10 cellular contexts compared by ENCODE assay signal in genomic region chr1:244350027-244350426, GRCh38.
A peak's percentile ranks its signal among the peaks of the same experiment; 100 is the strongest.
DNase-seq lines count a peak whose midpoint lies in the region; ATAC-seq and TF ChIP-seq lines count a peak whose summit lies in the region.
"Had no signal": no experiment of that assay in that cellular context is flagged by ENCODE, and none has a peak within 500 bp of the region (broad histone marks: within the 10 kb centered on the region; RNA-seq: fewer than 3 reads in every experiment).

No MANE protein-coding gene starts in this region.

- H3K27ac ChIP-seq in brain microvascular endothelial cell: peak overlapping the region; percentile 84
- no peak overlapping the region for H3K27ac ChIP-seq in CD8-positive, alpha-beta T cell (ENCODE audit: low read depth, low read length)

- H3K27me3 Mint-ChIP-seq in CD8-positive, alpha-beta T cell (ENCODE audit: low read depth): no peaks in the 10 kb centered on the region

- H3K4me3 ChIP-seq in brain microvascular endothelial cell (ENCODE audit: low read depth, low read length): no peak overlapping the region
- H3K4me3 ChIP-seq in CD8-positive, alpha-beta T cell (ENCODE audit: low read depth, low read length): no peak overlapping the region

- POLR2A ChIA-PET in CD8-positive, alpha-beta T cell (lab: Charles Lee): no interaction called here

- in situ Hi-C loops in brain microvascular endothelial cell (cut with HindIII; ENCODE audit: low pct_ligation_motif_present, low sequenced_read_pairs): no loop called here

- no peaks in the 10 kb centered on the region for H3K4me1 ChIP-seq in CD8-positive, alpha-beta T cell (ENCODE audit: insufficient read depth, low read length)

- ATAC-seq in GM18508 (IDR thresholded peaks at IDR 0.05; ENCODE audit: insufficient read depth, unreplicated experiment) (peak; percentile 52), GM21423 (IDR thresholded peaks at IDR 0.05; ENCODE audit: unreplicated experiment) (peak; percentile 66), HG03432 (IDR thresholded peaks at IDR 0.05; ENCODE audit: unreplicated experiment) (peak; percentile 90)
- ATAC-seq in CD8-positive, alpha-beta T cell: no peak
- ATAC-seq: naive thymus-derived CD4-positive, alpha-beta T cell had no signal

- H3K4me1 Mint-ChIP-seq in CD8-positive, alpha-beta T cell (ENCODE audit: low read depth): peaks cover 2% of the 10 kb centered on the region

- TF ChIP-seq CTCF in brain microvascular endothelial cell (IDR thresholded peaks at IDR 0.05; ENCODE audit: low read depth, low read length, missing control alignments): no peak
- TF ChIP-seq CTCF in CD8-positive, alpha-beta T cell (IDR thresholded peaks at IDR 0.05): no peak

- no peaks in the 10 kb centered on the region for H3K27me3 ChIP-seq in brain microvascular endothelial cell (replicated peaks)
- H3K27me3 ChIP-seq in CD8-positive, alpha-beta T cell (ENCODE audit: insufficient read depth, low read length): no peaks in the 10 kb centered on the region

- no peaks in the 10 kb centered on the region for H3K36me3 ChIP-seq in brain microvascular endothelial cell (replicated peaks)
- no peaks in the 10 kb centered on the region for H3K36me3 ChIP-seq in CD8-positive, alpha-beta T cell (ENCODE audit: insufficient read depth, low read length)

- no peaks in the 10 kb centered on the region for H3K36me3 Mint-ChIP-seq in CD8-positive, alpha-beta T cell

- DNase-seq in brain microvascular endothelial cell (no peak), mesenteric fat pad (ENCODE audit: low spot score) (no peak), T-helper 9 cell (no peak)
- no peak for DNase-seq in stimulated activated CD8-positive, alpha-beta memory T cell treated with anti-CD3 and anti-CD28 coated beads, Interleukin-4, amount 100 ng/mL, for 48 hours
- DNase-seq in CD8-positive, alpha-beta T cell: no peak
- DNase-seq: naive thymus-derived CD4-positive, alpha-beta T cell; NCI-H1105 treated with DMSO at 0.1 percent for 48 hours had no signal

- H3K9me3 ChIP-seq in CD8-positive, alpha-beta T cell (ENCODE audit: low read length): no peaks in the 10 kb centered on the region

- H3K27ac Mint-ChIP-seq in CD8-positive, alpha-beta T cell: no peak overlapping the region

- H3K4me3 Mint-ChIP-seq in CD8-positive, alpha-beta T cell: no peak overlapping the region
- H3K4me3 Mint-ChIP-seq: naive thymus-derived CD4-positive, alpha-beta T cell had no signal

- CTCF ChIA-PET in CD8-positive, alpha-beta T cell (lab: Charles Lee): no interaction called here

- H3K9me3 Mint-ChIP-seq in CD8-positive, alpha-beta T cell: no peaks in the 10 kb centered on the region

- intact Hi-C loops in CD8-positive, alpha-beta T cell (cut with DNase I, micrococcal nuclease): no loop called here
